Comparison of ENCODE assay signal across 15 cellular contexts in genomic region chr12:108816652-108817335, GRCh38. TPM values are rescaled to one million over a fixed set of nuclear protein-coding genes. Genes with fewer than 3 reads are reported as not detected.
DNase-seq lines count a peak whose midpoint lies in the region; ATAC-seq, FAIRE-seq and TF ChIP-seq lines count a peak whose summit lies in the region.
"Had no signal": no experiment of that assay in that cellular context is flagged by ENCODE, and none has a peak within 500 bp of the region (broad histone marks: within the 10 kb centered on the region; RNA-seq: fewer than 3 reads in every experiment).

No MANE protein-coding gene starts in this region.

- peak overlapping the region; percentile 54 for H2BK5ac ChIP-seq in IMR-90 (ENCODE audit: low read depth, low read length, poor library complexity, severe bottlenecking)

- H2AFZ ChIP-seq in IMR-90 (replicated peaks; ENCODE audit: low read length, poor library complexity) = no peak overlapping the region
- H2AFZ ChIP-seq in astrocyte (ENCODE audit: low read depth, low read length) = no peak overlapping the region

- H4K5ac ChIP-seq in IMR-90 (ENCODE audit: low read depth, low read length) = no peak overlapping the region

- WGBS in IMR-90 (ENCODE audit: extremely low coverage in 2 of 2, insufficient read length in 1 of 2), 2 experiments = 62% methylated on average over 2 of the region's 13 CpGs; no CpG with 5 or more reads in 1 of the 2 experiments

- TF ChIP-seq POLR2A in IMR-90 (IDR thresholded peaks at IDR 0.05; ENCODE audit: low read depth, low read length) = no peak

- peaks cover 25% of the 10 kb centered on the region for H3K4me1 Mint-ChIP-seq in astrocyte (ENCODE audit: low read depth, unreplicated experiment)
- peaks cover 32% of the 10 kb centered on the region for H3K4me1 Mint-ChIP-seq in stimulated activated effector memory CD8-positive, alpha-beta T cell treated with anti-CD3 and anti-CD28 coated beads, Interleukin-12 subunit alpha, Interleukin-12 subunit beta, amount 100 ng/mL, for 72 hours
- H3K4me1 Mint-ChIP-seq in activated CD8-positive, alpha-beta memory T cell treated with anti-CD3 and anti-CD28 coated beads, Interleukin-2, amount 10 ng/mL, durations not matched to agents 7 days and 5 days = peaks cover 25% of the 10 kb centered on the region
- peaks cover 9 to 20% of the 10 kb centered on the region in 2 donors for H3K4me1 Mint-ChIP-seq in stimulated activated naive B cell treated with anti-CD40 and anti-IgM and Interleukin-4, amounts not matched to agents 10 μg/mL and 1 μg/mL and 100 μg/mL, for 72 hours
- H3K4me1 Mint-ChIP-seq in activated CD4-positive, alpha-beta T cell treated with anti-CD3 and anti-CD28 coated beads, Interleukin-2, amount 10 ng/mL, durations not matched to agents 7 days and 5 days = peaks cover 8% of the 10 kb centered on the region

- peak overlapping the region; percentile 35; the same call in 1 of the 2 replicates for H2AK5ac ChIP-seq in IMR-90 (ENCODE audit: low read depth, low read length)

- H4K91ac ChIP-seq in IMR-90 (ENCODE audit: insufficient read depth, low read depth, low read length) = no peak overlapping the region

- H3K4me2 ChIP-seq in IMR-90 (ENCODE audit: low read depth, low read length) (no peak overlapping the region), astrocyte (ENCODE audit: low read length) (no peak overlapping the region)

- ATAC-seq in IMR-90 (ENCODE audit: low read depth) (no peak), left ventricle myocardium superior (peak; percentile 69)
- no peak for ATAC-seq in stimulated activated effector memory CD8-positive, alpha-beta T cell treated with anti-CD3 and anti-CD28 coated beads, Interleukin-12 subunit alpha, Interleukin-12 subunit beta, amount 100 ng/mL, for 72 hours
- ATAC-seq in activated CD8-positive, alpha-beta memory T cell treated with anti-CD3 and anti-CD28 coated beads, Interleukin-2, amount 10 ng/mL, durations not matched to agents 7 days and 5 days = no peak
- ATAC-seq in stimulated activated naive B cell treated with anti-CD40 and anti-IgM and Interleukin-4, amounts not matched to agents 10 μg/mL and 1 μg/mL and 100 μg/mL, for 72 hours (replicated peaks) = no peak

- TF ChIP-seq CTCF in IMR-90 (conservative IDR thresholded peaks at IDR 0.05; ENCODE audit: low read depth, low read length) (no peak), astrocyte (IDR thresholded peaks at IDR 0.05; ENCODE audit: insufficient read depth, low read depth, low read length) (no peak)

- no peak overlapping the region for H2BK15ac ChIP-seq in IMR-90 (ENCODE audit: low read depth, low read length)

- H3K9me3 ChIP-seq in IMR-90 (ENCODE audit: control insufficient read depth, insufficient read depth, low read length) = no peaks in the 10 kb centered on the region
- no peaks in the 10 kb centered on the region for H3K9me3 ChIP-seq in astrocyte (ENCODE audit: insufficient read depth, low read depth, low read length)

- no peak for FAIRE-seq in astrocyte (lab: Jason Lieb, UNC)
- FAIRE-seq: GM19239, H1 had no signal

- H3K4me3 Mint-ChIP-seq in astrocyte (ENCODE audit: unreplicated experiment) = no peak overlapping the region
- no peak overlapping the region for H3K4me3 Mint-ChIP-seq in stimulated activated effector memory CD8-positive, alpha-beta T cell treated with anti-CD3 and anti-CD28 coated beads, Interleukin-12 subunit alpha, Interleukin-12 subunit beta, amount 100 ng/mL, for 72 hours
- no peak overlapping the region for H3K4me3 Mint-ChIP-seq in activated CD8-positive, alpha-beta memory T cell treated with anti-CD3 and anti-CD28 coated beads, Interleukin-2, amount 10 ng/mL, durations not matched to agents 7 days and 5 days
- no peak overlapping the region for H3K4me3 Mint-ChIP-seq in stimulated activated naive B cell treated with anti-CD40 and anti-IgM and Interleukin-4, amounts not matched to agents 10 μg/mL and 1 μg/mL and 100 μg/mL, for 72 hours
- H3K4me3 Mint-ChIP-seq in activated CD4-positive, alpha-beta T cell treated with anti-CD3 and anti-CD28 coated beads, Interleukin-2, amount 10 ng/mL, durations not matched to agents 7 days and 5 days = no peak overlapping the region
- H3K4me3 Mint-ChIP-seq: activated naive CD4-positive, alpha-beta T cell treated with anti-CD3 and anti-CD28 coated beads, Interleukin-2, amount 10 ng/mL, durations not matched to agents 7 days and 5 days; T-helper 1 cell treated with Interleukin-12 subunit alpha and Interleukin-12 subunit beta and Interleukin-4 antibody, amounts not matched to agents 30 μg/mL and 1 μg/mL, for 36 hours had no signal

- no peaks in the 10 kb centered on the region for H3K27me3 Mint-ChIP-seq in astrocyte (ENCODE audit: low read depth, unreplicated experiment)
- no peaks in the 10 kb centered on the region for H3K27me3 Mint-ChIP-seq in activated CD8-positive, alpha-beta memory T cell treated with anti-CD3 and anti-CD28 coated beads, Interleukin-2, amount 10 ng/mL, durations not matched to agents 7 days and 5 days
- no peaks in the 10 kb centered on the region for H3K27me3 Mint-ChIP-seq in stimulated activated naive B cell treated with anti-CD40 and anti-IgM and Interleukin-4, amounts not matched to agents 10 μg/mL and 1 μg/mL and 100 μg/mL, for 72 hours
- H3K27me3 Mint-ChIP-seq in activated CD4-positive, alpha-beta T cell treated with anti-CD3 and anti-CD28 coated beads, Interleukin-2, amount 10 ng/mL, durations not matched to agents 7 days and 5 days = no peaks in the 10 kb centered on the region
- H3K27me3 Mint-ChIP-seq: activated naive CD4-positive, alpha-beta T cell treated with anti-CD3 and anti-CD28 coated beads, Interleukin-2, amount 10 ng/mL, durations not matched to agents 7 days and 5 days had no signal

- H3K23ac ChIP-seq in IMR-90 (ENCODE audit: low read depth, low read length) = 0 out of 2 replicates have a peak overlapping the region, but pooled peaks have one; percentile 50

- H3K36me3 Mint-ChIP-seq in astrocyte (ENCODE audit: low read depth, unreplicated experiment) = peaks cover 34% of the 10 kb centered on the region
- peaks cover 99% of the 10 kb centered on the region for H3K36me3 Mint-ChIP-seq in stimulated activated effector memory CD8-positive, alpha-beta T cell treated with anti-CD3 and anti-CD28 coated beads, Interleukin-12 subunit alpha, Interleukin-12 subunit beta, amount 100 ng/mL, for 72 hours
- peaks cover 44% of the 10 kb centered on the region for H3K36me3 Mint-ChIP-seq in activated CD8-positive, alpha-beta memory T cell treated with anti-CD3 and anti-CD28 coated beads, Interleukin-2, amount 10 ng/mL, durations not matched to agents 7 days and 5 days
- H3K36me3 Mint-ChIP-seq in stimulated activated naive B cell treated with anti-CD40 and anti-IgM and Interleukin-4, amounts not matched to agents 10 μg/mL and 1 μg/mL and 100 μg/mL, for 72 hours = peaks cover 42 to 45% of the 10 kb centered on the region in 2 donors
- peaks cover 6% of the 10 kb centered on the region for H3K36me3 Mint-ChIP-seq in activated CD4-positive, alpha-beta T cell treated with anti-CD3 and anti-CD28 coated beads, Interleukin-2, amount 10 ng/mL, durations not matched to agents 7 days and 5 days (ENCODE audit: low read depth)

- dilution Hi-C loops in IMR-90 (cut with HindIII; ENCODE audit: low sequenced_read_pairs, unreplicated experiment) = no loop called here

- peaks cover 1% of the 10 kb centered on the region for H3K9me3 Mint-ChIP-seq in astrocyte (ENCODE audit: unreplicated experiment)
- no peaks in the 10 kb centered on the region for H3K9me3 Mint-ChIP-seq in stimulated activated effector memory CD8-positive, alpha-beta T cell treated with anti-CD3 and anti-CD28 coated beads, Interleukin-12 subunit alpha, Interleukin-12 subunit beta, amount 100 ng/mL, for 72 hours
- H3K9me3 Mint-ChIP-seq in activated CD8-positive, alpha-beta memory T cell treated with anti-CD3 and anti-CD28 coated beads, Interleukin-2, amount 10 ng/mL, durations not matched to agents 7 days and 5 days (ENCODE audit: low read depth) = no peaks in the 10 kb centered on the region
- H3K9me3 Mint-ChIP-seq in stimulated activated naive B cell treated with anti-CD40 and anti-IgM and Interleukin-4, amounts not matched to agents 10 μg/mL and 1 μg/mL and 100 μg/mL, for 72 hours = no peaks in the 10 kb centered on the region
- H3K9me3 Mint-ChIP-seq in activated CD4-positive, alpha-beta T cell treated with anti-CD3 and anti-CD28 coated beads, Interleukin-2, amount 10 ng/mL, durations not matched to agents 7 days and 5 days = no peaks in the 10 kb centered on the region
- H3K9me3 Mint-ChIP-seq: activated naive CD4-positive, alpha-beta T cell treated with anti-CD3 and anti-CD28 coated beads, Interleukin-2, amount 10 ng/mL, durations not matched to agents 7 days and 5 days; T-helper 1 cell treated with Interleukin-12 subunit alpha and Interleukin-12 subunit beta and Interleukin-4 antibody, amounts not matched to agents 30 μg/mL and 1 μg/mL, for 36 hours had no signal

- no peak overlapping the region for H3K56ac ChIP-seq in IMR-90 (ENCODE audit: extremely low read depth, insufficient read depth, low read length)

- in situ Hi-C loops in IMR-90 (cut with MboI; ENCODE audit: low sequenced_read_pairs) = no loop called here

- DNase-seq in IMR-90 = no peak
- DNase-seq in astrocyte (ENCODE audit: low read depth) = no peak
- peak; percentile 83 for DNase-seq in left ventricle myocardium superior
- no peak for DNase-seq in stimulated activated effector memory CD8-positive, alpha-beta T cell treated with anti-CD3 and anti-CD28 coated beads, Interleukin-12 subunit alpha, Interleukin-12 subunit beta, amount 100 ng/mL, for 72 hours (ENCODE audit: low spot score in 2 of 2)
- DNase-seq in activated CD8-positive, alpha-beta memory T cell treated with anti-CD3 and anti-CD28 coated beads, Interleukin-2, amount 10 ng/mL, durations not matched to agents 7 days and 5 days = no peak
- DNase-seq in stimulated activated naive B cell treated with anti-CD40 and anti-IgM and Interleukin-4, amounts not matched to agents 10 μg/mL and 1 μg/mL and 100 μg/mL, for 72 hours = no peak
- no peak for DNase-seq in activated CD4-positive, alpha-beta T cell treated with anti-CD3 and anti-CD28 coated beads, Interleukin-2, amount 10 ng/mL, durations not matched to agents 7 days and 5 days
- DNase-seq: activated CD4-positive, alpha-beta T cell treated with anti-CD3 and anti-CD28 coated beads, Interleukin-2, amount 50 U/mL, for 4 hours; activated naive CD4-positive, alpha-beta T cell treated with anti-CD3 and anti-CD28 coated beads, Interleukin-2, amount 10 ng/mL, durations not matched to agents 7 days and 5 days; NCI-H187; stimulated activated CD4-positive, alpha-beta T cell treated with anti-CD3 and anti-CD28 coated beads, Interleukin-4, amount 100 ng/mL, for 24 hours had no signal

- peaks cover 43 to 93% of the 10 kb centered on the region in 2 experiments for H3K79me1 ChIP-seq in IMR-90 (ENCODE audit: low read depth in 1 of 2, low read length in 2 of 2)

- H2AK9ac ChIP-seq in IMR-90 (replicated peaks; ENCODE audit: low read depth, low read length, poor library complexity) = peak overlapping the region; percentile 46

- no peak for TF ChIP-seq RAD21 in IMR-90 (IDR thresholded peaks at IDR 0.05; ENCODE audit: low read length)

- H4K20me1 ChIP-seq in IMR-90 (ENCODE audit: insufficient read depth, low read length) = peaks cover 23% of the 10 kb centered on the region; the same call in 1 of the 2 replicates
- H4K20me1 ChIP-seq in astrocyte (ENCODE audit: insufficient read depth, low read length) = peaks cover 33% of the 10 kb centered on the region

- H3K4me3 ChIP-seq in IMR-90 (ENCODE audit: insufficient read depth, low read depth, low read length) = no peak overlapping the region
- no peak overlapping the region for H3K4me3 ChIP-seq in astrocyte (ENCODE audit: insufficient read depth, low read depth, low read length)
- H3K4me3 ChIP-seq: dorsolateral prefrontal cortex had no signal

- H3K36me3 ChIP-seq in IMR-90 (ENCODE audit: control insufficient read depth, insufficient read depth, low read length) (peaks cover 74% of the 10 kb centered on the region), astrocyte (ENCODE audit: insufficient read depth, low read length) (peaks cover 56% of the 10 kb centered on the region)

- H3K27ac ChIP-seq in IMR-90 (ENCODE audit: insufficient read depth, low read length) (peak overlapping the region; percentile 37), astrocyte (ENCODE audit: low read depth, low read length) (peak overlapping the region; percentile 43)

- POLR2A ChIA-PET in IMR-90 (lab: Charles Lee; ENCODE audit: unreplicated experiment) = no interaction called here
- POLR2A ChIA-PET in activated CD4-positive, alpha-beta T cell treated with anti-CD3 and anti-CD28 coated beads, Interleukin-2, amount 10 ng/mL, durations not matched to agents 7 days and 5 days (lab: Charles Lee) = no interaction called here

- peak overlapping the region in 1 of 2 experiments; percentile 30; a peak in 1 of 4 replicates for H4K8ac ChIP-seq in IMR-90 (ENCODE audit: low read depth in 2 of 2, low read length in 2 of 2)

- CTCF ChIA-PET in IMR-90 (lab: Yijun Ruan, JAX) = interaction anchor here (1.1 to 2.0 kb wide), 2 partner anchors 13 to 19 kb away, joined by 3 to 11 read pairs; no protein-coding TSS in a partner anchor
- CTCF ChIA-PET in activated CD8-positive, alpha-beta memory T cell treated with anti-CD3 and anti-CD28 coated beads, Interleukin-2, amount 10 ng/mL, durations not matched to agents 7 days and 5 days (lab: Charles Lee) = interaction anchor here (1.5 kb wide), 1 partner anchor 13 kb away, joined by 5 read pairs; no protein-coding TSS in a partner anchor
- CTCF ChIA-PET in activated CD4-positive, alpha-beta T cell treated with anti-CD3 and anti-CD28 coated beads, Interleukin-2, amount 10 ng/mL, durations not matched to agents 7 days and 5 days (lab: Charles Lee) = interaction anchor here (1.3 to 1.6 kb wide), 2 partner anchors 9 to 276 kb away, joined by 4 read pairs; partner anchors contain the start of gene ALKBH2

- H3K4ac ChIP-seq in IMR-90 (ENCODE audit: low read depth, low read length) = peak overlapping the region; percentile 45; the same call in 1 of the 2 replicates

- 0 out of 2 replicates have a peak overlapping the region, but pooled peaks have one; percentile 12 for H2BK120ac ChIP-seq in IMR-90 (ENCODE audit: low read depth, low read length)

- no peak overlapping the region for H2BK20ac ChIP-seq in IMR-90 (ENCODE audit: low read depth, low read length)

- no peak overlapping the region for H3K18ac ChIP-seq in IMR-90 (ENCODE audit: low read depth, low read length)

- no peaks in the 10 kb centered on the region for H3K27me3 ChIP-seq in IMR-90 (ENCODE audit: control insufficient read depth, insufficient read depth, low read length)
- no peaks in the 10 kb centered on the region for H3K27me3 ChIP-seq in astrocyte (ENCODE audit: insufficient read depth, low read length)
- H3K27me3 ChIP-seq: dorsolateral prefrontal cortex had no signal

- no peak overlapping the region for H3K9ac ChIP-seq in IMR-90 (ENCODE audit: low read depth, low read length)
- peak overlapping the region; percentile 22 for H3K9ac ChIP-seq in astrocyte (ENCODE audit: low read length)

- no TSS peak for BruUV-seq in IMR-90 (replicated peaks; lab: Mats Ljungman, UMichigan)

- H3K14ac ChIP-seq in IMR-90 (replicated peaks; ENCODE audit: low read depth, low read length) = 0 out of 2 replicates have a peak overlapping the region, but pooled peaks have one; percentile 48

- no peak overlapping the region for H3K27ac Mint-ChIP-seq in astrocyte (ENCODE audit: unreplicated experiment)
- peak overlapping the region; percentile 75 for H3K27ac Mint-ChIP-seq in stimulated activated effector memory CD8-positive, alpha-beta T cell treated with anti-CD3 and anti-CD28 coated beads, Interleukin-12 subunit alpha, Interleukin-12 subunit beta, amount 100 ng/mL, for 72 hours
- no peak overlapping the region for H3K27ac Mint-ChIP-seq in activated CD8-positive, alpha-beta memory T cell treated with anti-CD3 and anti-CD28 coated beads, Interleukin-2, amount 10 ng/mL, durations not matched to agents 7 days and 5 days
- no peak overlapping the region for H3K27ac Mint-ChIP-seq in stimulated activated naive B cell treated with anti-CD40 and anti-IgM and Interleukin-4, amounts not matched to agents 10 μg/mL and 1 μg/mL and 100 μg/mL, for 72 hours
- H3K27ac Mint-ChIP-seq in activated CD4-positive, alpha-beta T cell treated with anti-CD3 and anti-CD28 coated beads, Interleukin-2, amount 10 ng/mL, durations not matched to agents 7 days and 5 days = no peak overlapping the region
- H3K27ac Mint-ChIP-seq: activated naive CD4-positive, alpha-beta T cell treated with anti-CD3 and anti-CD28 coated beads, Interleukin-2, amount 10 ng/mL, durations not matched to agents 7 days and 5 days; T-helper 1 cell treated with Interleukin-12 subunit alpha and Interleukin-12 subunit beta and Interleukin-4 antibody, amounts not matched to agents 30 μg/mL and 1 μg/mL, for 36 hours had no signal

- H3K4me1 ChIP-seq in IMR-90 (ENCODE audit: control insufficient read depth, insufficient read depth, low read length) = peaks cover 15% of the 10 kb centered on the region
- H3K4me1 ChIP-seq in astrocyte (ENCODE audit: insufficient read depth, low read length) = peaks cover 7% of the 10 kb centered on the region

- H3K9me1 ChIP-seq in IMR-90 (ENCODE audit: insufficient read depth, low read length) = peaks cover 23% of the 10 kb centered on the region

- intact Hi-C loops in IMR-90 (cut with micrococcal nuclease) (no loop called here), left ventricle myocardium superior (cut with micrococcal nuclease) (no loop called here)

- H3K79me2 ChIP-seq in astrocyte (ENCODE audit: insufficient read depth, low read length) = peaks cover 88% of the 10 kb centered on the region

RNA-seq across cellular contexts. Expression of gene SSH1, which starts 40.6 kb away (rescaled TPM):
- total RNA-seq in IMR-90 (2012; rRNA removed) (16.7 and 17.6 TPM in 2 replicates), astrocyte (64.6 and 75.9 TPM in 2 replicates), left ventricle myocardium superior (31.2 TPM)
- 37.2 and 40.8 TPM in 2 replicates for polyA plus RNA-seq in IMR-90 (2012; rRNA removed)
- 14.1 and 19.4 TPM in 2 replicates for polyA plus RNA-seq in IMR-90 (2012; cell fraction: cytosol; rRNA removed)
- polyA plus RNA-seq in IMR-90 (2012; cell fraction: nucleus; rRNA removed; ENCODE audit: low replicate concordance) = 68.2 and 83.5 TPM in 2 replicates
- total RNA-seq in activated CD8-positive, alpha-beta memory T cell treated with anti-CD3 and anti-CD28 coated beads, Interleukin-2, amount 10 ng/mL, durations not matched to agents 7 days and 5 days = 10 to 100 TPM; 66.9 to 73.9 TPM
- 10 to 100 TPM; 24.2 to 27.4 TPM for total RNA-seq in activated CD4-positive, alpha-beta T cell treated with anti-CD3 and anti-CD28 coated beads, Interleukin-2, amount 10 ng/mL, durations not matched to agents 7 days and 5 days
